ENCODE assay signal across 12 cellular contexts in genomic region chr22:48090332-48090672, GRCh38.
DNase-seq lines count a peak whose midpoint lies in the region; ATAC-seq and TF ChIP-seq lines count a peak whose summit lies in the region.
"Had no signal": no experiment of that assay in that cellular context is flagged by ENCODE, and none has a peak within 500 bp of the region (broad histone marks: within the 10 kb centered on the region; RNA-seq: fewer than 3 reads in every experiment).

No MANE protein-coding gene starts in this region.

- H3K4me3 ChIP-seq in DOHH2 (ENCODE audit: low read length): peak overlapping the region; percentile 32; the same call in 1 of the 2 replicates
- peak overlapping the region; percentile 9; the same call in 1 of the 2 replicates for H3K4me3 ChIP-seq in SJCRH30
- peak overlapping the region; percentile 10 for H3K4me3 ChIP-seq in lower lobe of right lung
- H3K4me3 ChIP-seq in subcutaneous abdominal adipose tissue (ENCODE audit: low read depth in 1 of 5, low read length in 5 of 5): peak overlapping the region; percentile 11 to 52 (median 36)
- peak overlapping the region in 1 of 2 donors; percentile 16 for H3K4me3 ChIP-seq in right atrium auricular region

- H3K9me3 ChIP-seq in DOHH2 (ENCODE audit: control insufficient read depth, insufficient read depth, low read length): no peaks in the 10 kb centered on the region
- no peaks in the 10 kb centered on the region for H3K9me3 ChIP-seq in SJCRH30 (replicated peaks)
- no peaks in the 10 kb centered on the region for H3K9me3 ChIP-seq in lower lobe of right lung
- no peaks in the 10 kb centered on the region for H3K9me3 ChIP-seq in subcutaneous abdominal adipose tissue (ENCODE audit: control insufficient read depth in 5 of 5, low read length in 5 of 5)
- no peaks in the 10 kb centered on the region for H3K9me3 ChIP-seq in right atrium auricular region

- peaks cover 63% of the 10 kb centered on the region for H3K4me1 ChIP-seq in DOHH2 (ENCODE audit: control insufficient read depth, low read length)
- H3K4me1 ChIP-seq in SJCRH30: no peaks in the 10 kb centered on the region; the same call in 1 of the 2 replicates
- H3K4me1 ChIP-seq in lower lobe of right lung: peaks cover 10% of the 10 kb centered on the region
- peaks cover 5 to 23% (median 12%) of the 10 kb centered on the region in 5 donors for H3K4me1 ChIP-seq in subcutaneous abdominal adipose tissue (ENCODE audit: control insufficient read depth in 5 of 5, insufficient read depth in 5 of 5, low read length in 5 of 5)
- H3K4me1 ChIP-seq in right atrium auricular region: peaks cover 0 to 13% of the 10 kb centered on the region in 2 donors

- H3K4me2 ChIP-seq in DOHH2 (ENCODE audit: low read length): peak overlapping the region; percentile 54

- ATAC-seq in lower lobe of right lung: no peak
- no peak for ATAC-seq in HG02885 (IDR thresholded peaks at IDR 0.05; ENCODE audit: poor library complexity, unreplicated experiment)

- intact Hi-C loops in lower lobe of right lung (cut with DNase I): no loop called here

- H3K27ac ChIP-seq in DOHH2 (ENCODE audit: low read depth, low read length) (0 out of 2 replicates have a peak overlapping the region, but pooled peaks have one; percentile 15), SJCRH30 (no peak overlapping the region), lower lobe of right lung (no peak overlapping the region), subcutaneous abdominal adipose tissue (ENCODE audit: low read depth, low read length) (no peak overlapping the region), right atrium auricular region (no peak overlapping the region)

- peaks cover 18% of the 10 kb centered on the region for H3F3A ChIP-seq in DOHH2 (ENCODE audit: control insufficient read depth, insufficient read depth)

- H3K79me2 ChIP-seq in DOHH2 (ENCODE audit: control insufficient read depth, low read length): no peaks in the 10 kb centered on the region

- no peaks in the 10 kb centered on the region for H3K27me3 ChIP-seq in DOHH2 (ENCODE audit: control insufficient read depth, low read length)
- H3K27me3 ChIP-seq in SJCRH30: peaks cover 54% of the 10 kb centered on the region
- peaks cover 5% of the 10 kb centered on the region for H3K27me3 ChIP-seq in lower lobe of right lung (ENCODE audit: low read depth)
- H3K27me3 ChIP-seq in subcutaneous abdominal adipose tissue (ENCODE audit: control insufficient read depth in 5 of 5, insufficient read depth in 4 of 5, low read length in 5 of 5): peaks cover 0 to 19% (median 2%) of the 10 kb centered on the region in 5 donors
- no peaks in the 10 kb centered on the region for H3K27me3 ChIP-seq in right atrium auricular region

- H3K36me3 ChIP-seq in DOHH2 (ENCODE audit: control insufficient read depth, low read length) (no peaks in the 10 kb centered on the region), SJCRH30 (no peaks in the 10 kb centered on the region), lower lobe of right lung (no peaks in the 10 kb centered on the region), subcutaneous abdominal adipose tissue (ENCODE audit: control insufficient read depth in 5 of 5, insufficient read depth in 5 of 5, low read length in 5 of 5) (no peaks in the 10 kb centered on the region), right atrium auricular region (no peaks in the 10 kb centered on the region)

- no peak overlapping the region for H3K9ac ChIP-seq in subcutaneous abdominal adipose tissue (ENCODE audit: low read length in 5 of 5)

- H3K9me2 ChIP-seq in DOHH2 (replicated peaks; ENCODE audit: control insufficient read depth, low read length): no peaks in the 10 kb centered on the region

- TF ChIP-seq CTCF in DOHH2 (IDR thresholded peaks at IDR 0.05; ENCODE audit: low read depth, low read length, poor library complexity, severe bottlenecking) (no peak), lower lobe of right lung (IDR thresholded peaks at IDR 0.05) (no peak), right atrium auricular region (IDR thresholded peaks at IDR 0.05) (no peak)

- H4K20me1 ChIP-seq in DOHH2 (ENCODE audit: control insufficient read depth, insufficient read depth, low read depth, low read length): no peaks in the 10 kb centered on the region

- no peak for DNase-seq in SJCRH30
- no peak for DNase-seq in lower lobe of right lung
- no peak for DNase-seq in NAMALWA (ENCODE audit: low spot score)
- DNase-seq in right atrium auricular region (ENCODE audit: low spot score): no peak
- DNase-seq: activated CD8-positive, alpha-beta memory T cell treated with anti-CD3 and anti-CD28 coated beads, Interleukin-2, amount 50 U/mL, for 48 hours; activated naive CD4-positive, alpha-beta T cell treated with Interleukin-2 at 50 U/mL for 16 hours; DMS79 treated with DMSO at 0.1 percent for 48 hours; NCI-H2081 treated with DMSO at 0.1 percent for 48 hours; stimulated activated CD4-positive, alpha-beta T cell treated with anti-CD3 and anti-CD28 coated beads, Interleukin-12 subunit alpha, Interleukin-12 subunit beta, amount 100 ng/mL, for 4 hours had no signal
